Comparison of ENCODE assay signal across 8 cellular contexts in genomic region chr12:3491938-3492867, GRCh38. TPM values are rescaled to one million over a fixed set of nuclear protein-coding genes. Genes with fewer than 3 reads are reported as not detected.
DNase-seq lines count a peak whose midpoint lies in the region; ATAC-seq and TF ChIP-seq lines count a peak whose summit lies in the region.

No MANE protein-coding gene starts in this region.

- no peaks in the 10 kb centered on the region for H3K36me3 Mint-ChIP-seq in Calu3 (ENCODE audit: insufficient read depth, unreplicated experiment)
- H3K36me3 Mint-ChIP-seq in activated CD4-positive, alpha-beta T cell treated with anti-CD3 and anti-CD28 coated beads, Interleukin-2, amount 10 ng/mL, durations not matched to agents 7 days and 5 days (ENCODE audit: low read depth): no peaks in the 10 kb centered on the region
- H3K36me3 Mint-ChIP-seq in endodermal cell (ENCODE audit: low read depth): no peaks in the 10 kb centered on the region
- H3K36me3 Mint-ChIP-seq in stimulated activated naive B cell treated with anti-CD40 and anti-IgM and Interleukin-4, amounts not matched to agents 10 μg/mL and 1 μg/mL and 100 μg/mL, for 72 hours: no peaks in the 10 kb centered on the region

- H3K4me3 ChIP-seq in endodermal cell (ENCODE audit: low read length) (peak overlapping the region; percentile 78), mesodermal cell (ENCODE audit: extremely low read depth, insufficient read depth, low read length, poor library complexity, severe bottlenecking) (peak overlapping the region; percentile 38)

- H3K4me1 ChIP-seq in endodermal cell (ENCODE audit: control insufficient read depth, insufficient read depth, low read length): peaks cover 2% of the 10 kb centered on the region
- H3K4me1 ChIP-seq in mesodermal cell (ENCODE audit: control insufficient read depth, insufficient read depth, low read length, poor library complexity, severe bottlenecking): peaks cover 26% of the 10 kb centered on the region

- CTCF ChIA-PET in Calu3 (lab: Charles Lee): interaction anchor here (0.8 kb wide), 1 partner anchor 192 kb away, joined by 3 read pairs; no protein-coding TSS in a partner anchor
- CTCF ChIA-PET in activated CD4-positive, alpha-beta T cell treated with anti-CD3 and anti-CD28 coated beads, Interleukin-2, amount 10 ng/mL, durations not matched to agents 7 days and 5 days (lab: Charles Lee): no interaction called here

- whole genome bisulfite sequencing in endodermal cell (ENCODE audit: insufficient coverage in 1 of 2, insufficient read length in 1 of 2), 2 experiments: 0 to 1% methylated on average over 15 to 60 of the region's 60 CpGs
- WGBS in mesodermal cell (ENCODE audit: insufficient coverage in 2 of 2), 2 experiments: 0 to 1% methylated on average over 49 to 50 of the region's 60 CpGs

- intact Hi-C loops in Calu3 (cut with micrococcal nuclease; ENCODE audit: unreplicated experiment): no loop called here

- peaks cover 93% of the 10 kb centered on the region for H3K27me3 Mint-ChIP-seq in Calu3 (ENCODE audit: unreplicated experiment)
- peaks cover 68% of the 10 kb centered on the region for H3K27me3 Mint-ChIP-seq in activated CD4-positive, alpha-beta T cell treated with anti-CD3 and anti-CD28 coated beads, Interleukin-2, amount 10 ng/mL, durations not matched to agents 7 days and 5 days
- peaks cover 92% of the 10 kb centered on the region for H3K27me3 Mint-ChIP-seq in endodermal cell (ENCODE audit: insufficient read depth)
- H3K27me3 Mint-ChIP-seq in stimulated activated naive B cell treated with anti-CD40 and anti-IgM and Interleukin-4, amounts not matched to agents 10 μg/mL and 1 μg/mL and 100 μg/mL, for 72 hours: peaks cover 63 to 79% of the 10 kb centered on the region in 2 donors

- H3K27me3 ChIP-seq in endodermal cell (ENCODE audit: control insufficient read depth, insufficient read depth, low read length, poor library complexity, severe bottlenecking): peaks cover 95% of the 10 kb centered on the region

- H3K27ac ChIP-seq in endodermal cell (ENCODE audit: low read depth, low read length) (no peak overlapping the region), mesodermal cell (ENCODE audit: low read depth, low read length, severe bottlenecking) (no peak overlapping the region)

- DNase-seq in Calu3 (peak; percentile 46), KG1 (lab: John Stamatoyannopoulos, UW) (peak; percentile 12), endodermal cell (peak; percentile 96), SHP77 treated with DMSO at 0.1 percent for 48 hours (lab: John Stamatoyannopoulos, UW) (no peak)
- DNase-seq in activated CD4-positive, alpha-beta T cell treated with anti-CD3 and anti-CD28 coated beads, Interleukin-2, amount 10 ng/mL, durations not matched to agents 7 days and 5 days: peak; percentile 54
- peak; percentile 21 for DNase-seq in stimulated activated naive B cell treated with anti-CD40 and anti-IgM and Interleukin-4, amounts not matched to agents 10 μg/mL and 1 μg/mL and 100 μg/mL, for 72 hours

- H3K27ac Mint-ChIP-seq in Calu3 (ENCODE audit: unreplicated experiment) (no peak overlapping the region), endodermal cell (no peak overlapping the region)
- H3K27ac Mint-ChIP-seq in activated CD4-positive, alpha-beta T cell treated with anti-CD3 and anti-CD28 coated beads, Interleukin-2, amount 10 ng/mL, durations not matched to agents 7 days and 5 days: no peak overlapping the region
- H3K27ac Mint-ChIP-seq in stimulated activated naive B cell treated with anti-CD40 and anti-IgM and Interleukin-4, amounts not matched to agents 10 μg/mL and 1 μg/mL and 100 μg/mL, for 72 hours: no peak overlapping the region

- no peak overlapping the region for H3K9ac ChIP-seq in endodermal cell (ENCODE audit: extremely low read depth, low read length, poor library complexity, severe bottlenecking)

- TF ChIP-seq CTCF in Calu3 (IDR thresholded peaks at IDR 0.05; ENCODE audit: unreplicated experiment) (no peak), endodermal cell (conservative IDR thresholded peaks at IDR 0.05) (peak; percentile 48)

- H3K9me3 ChIP-seq in endodermal cell (ENCODE audit: control insufficient read depth, low read length): no peaks in the 10 kb centered on the region
- no peaks in the 10 kb centered on the region for H3K9me3 ChIP-seq in mesodermal cell (ENCODE audit: control insufficient read depth, low read length)

- H3K9me3 Mint-ChIP-seq in Calu3 (ENCODE audit: low read depth, unreplicated experiment) (no peaks in the 10 kb centered on the region), endodermal cell (no peaks in the 10 kb centered on the region)
- H3K9me3 Mint-ChIP-seq in activated CD4-positive, alpha-beta T cell treated with anti-CD3 and anti-CD28 coated beads, Interleukin-2, amount 10 ng/mL, durations not matched to agents 7 days and 5 days: no peaks in the 10 kb centered on the region
- H3K9me3 Mint-ChIP-seq in stimulated activated naive B cell treated with anti-CD40 and anti-IgM and Interleukin-4, amounts not matched to agents 10 μg/mL and 1 μg/mL and 100 μg/mL, for 72 hours: no peaks in the 10 kb centered on the region

- BruUV-seq in Calu3 (replicated peaks; lab: Mats Ljungman, UMichigan): no TSS peak

- POLR2A ChIA-PET in activated CD4-positive, alpha-beta T cell treated with anti-CD3 and anti-CD28 coated beads, Interleukin-2, amount 10 ng/mL, durations not matched to agents 7 days and 5 days (lab: Charles Lee): no interaction called here

- ATAC-seq in stimulated activated naive B cell treated with anti-CD40 and anti-IgM and Interleukin-4, amounts not matched to agents 10 μg/mL and 1 μg/mL and 100 μg/mL, for 72 hours (replicated peaks): peak; percentile 72 to 76
- ATAC-seq in GM19324 (IDR thresholded peaks at IDR 0.05; ENCODE audit: low FRiP score, unreplicated experiment): no peak

- H3K4me1 Mint-ChIP-seq in Calu3 (ENCODE audit: low read depth, unreplicated experiment): no peaks in the 10 kb centered on the region
- peaks cover 8% of the 10 kb centered on the region for H3K4me1 Mint-ChIP-seq in activated CD4-positive, alpha-beta T cell treated with anti-CD3 and anti-CD28 coated beads, Interleukin-2, amount 10 ng/mL, durations not matched to agents 7 days and 5 days
- H3K4me1 Mint-ChIP-seq in endodermal cell: peaks cover 12% of the 10 kb centered on the region
- peaks cover 9 to 19% of the 10 kb centered on the region in 2 donors for H3K4me1 Mint-ChIP-seq in stimulated activated naive B cell treated with anti-CD40 and anti-IgM and Interleukin-4, amounts not matched to agents 10 μg/mL and 1 μg/mL and 100 μg/mL, for 72 hours

- H3K36me3 ChIP-seq in endodermal cell (ENCODE audit: control insufficient read depth, insufficient read depth, low read length): no peaks in the 10 kb centered on the region
- H3K36me3 ChIP-seq in mesodermal cell (ENCODE audit: control insufficient read depth, insufficient read depth, low read length): no peaks in the 10 kb centered on the region

- H3K4me3 Mint-ChIP-seq in Calu3 (ENCODE audit: low read depth, unreplicated experiment): no peak overlapping the region
- no peak overlapping the region for H3K4me3 Mint-ChIP-seq in activated CD4-positive, alpha-beta T cell treated with anti-CD3 and anti-CD28 coated beads, Interleukin-2, amount 10 ng/mL, durations not matched to agents 7 days and 5 days
- peak overlapping the region; percentile 50 for H3K4me3 Mint-ChIP-seq in endodermal cell
- peak overlapping the region in 1 of 2 donors; percentile 17 for H3K4me3 Mint-ChIP-seq in stimulated activated naive B cell treated with anti-CD40 and anti-IgM and Interleukin-4, amounts not matched to agents 10 μg/mL and 1 μg/mL and 100 μg/mL, for 72 hours

RNA-seq across cellular contexts. Expression of gene PRMT8, which starts 1.2 kb away (rescaled TPM):
- total RNA-seq in Calu3 (2022) (not detected in 2 replicates), endodermal cell (under 1 TPM; 0.29 to 0.42 TPM)
- total RNA-seq in activated CD4-positive, alpha-beta T cell treated with anti-CD3 and anti-CD28 coated beads, Interleukin-2, amount 10 ng/mL, durations not matched to agents 7 days and 5 days: not detected
- polyA plus RNA-seq in endodermal cell (2013, experiment 1 of 2): 5.3 TPM
- 4.7 TPM for polyA plus RNA-seq in endodermal cell (2013, experiment 2 of 2)
- polyA plus RNA-seq in mesodermal cell (2013, experiment 1 of 2): 0.41 TPM
- 0.25 TPM for polyA plus RNA-seq in mesodermal cell (2013, experiment 2 of 2)
